1 cellular context compared by ENCODE assay signal in the genomic region with DNA sequence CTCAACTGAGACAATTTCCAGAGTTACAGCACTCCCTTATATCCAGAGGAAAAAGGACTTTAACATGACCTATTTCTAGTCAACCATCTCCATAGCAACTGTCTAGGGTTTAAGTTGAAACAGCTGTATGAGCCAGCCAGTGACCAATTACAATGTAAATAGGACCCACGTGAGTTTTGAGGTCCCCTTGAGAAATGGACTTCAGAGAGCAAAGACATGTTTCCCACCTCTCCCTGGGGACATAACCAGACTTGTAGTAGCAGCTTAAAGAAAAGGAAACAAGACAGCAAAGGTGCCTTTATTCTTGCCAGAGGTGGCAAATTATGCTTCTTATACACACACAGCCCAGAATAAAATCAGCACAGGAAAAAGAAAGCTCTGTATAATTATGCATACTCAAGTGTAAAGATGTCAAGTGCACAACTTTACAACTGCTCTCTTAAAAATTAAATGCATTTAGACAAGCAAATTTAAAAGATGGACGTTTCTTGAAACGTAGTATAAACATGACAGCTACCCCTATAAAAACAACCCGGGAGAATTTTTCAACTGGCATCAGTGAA.
TF ChIP-seq lines count a peak whose summit lies in the region.

No MANE protein-coding gene starts in this region.

TF ChIP-seq in HepG2, 621 proteins besides CTCF, POLR2A, EP300 and RAD21 (continued from another document and continues in another):
- TF ChIP-seq ARNTL (CRISPR knock-in tag; IDR thresholded peaks at IDR 0.05) (peak; percentile 49; the same call in 1 of the 2 replicates), ZNF101 (CRISPR knock-in tag; IDR thresholded peaks at IDR 0.05; ENCODE audit: borderline replicate concordance, low read depth) (no peak), HMGXB4 (CRISPR knock-in tag; IDR thresholded peaks at IDR 0.05; ENCODE audit: borderline replicate concordance in 1 of 2, low read depth in 1 of 2) (no peak), PHF20 (CRISPR knock-in tag; IDR thresholded peaks at IDR 0.05) (no peak), GTF2F1 (IDR thresholded peaks at IDR 0.05; ENCODE audit: low read length) (no peak), ZNF331 (CRISPR knock-in tag; IDR thresholded peaks at IDR 0.05) (no peak), RBM22 (optimal IDR thresholded peaks at IDR 0.05; ENCODE audit: low read length) (no peak), LCORL (IDR thresholded peaks at IDR 0.05) (no peak), LCORL (CRISPR knock-in tag; IDR thresholded peaks at IDR 0.05) (0 out of 2 replicates have a peak, but pooled peaks have one; percentile 19), RFX3 (CRISPR knock-in tag; IDR thresholded peaks at IDR 0.05) (peak; percentile 86), TFAP4 (IDR thresholded peaks at IDR 0.05; ENCODE audit: borderline replicate concordance, low read depth) (peak; percentile 93), SP5 (CRISPR knock-in tag; IDR thresholded peaks at IDR 0.05; ENCODE audit: borderline replicate concordance, low read depth) (no peak), HNF4A (CRISPR knock-in tag; IDR thresholded peaks at IDR 0.05) (0 out of 2 replicates have a peak, but pooled peaks have one; percentile 4), ZNF709 (CRISPR knock-in tag; IDR thresholded peaks at IDR 0.05) (no peak), KDM2A (CRISPR knock-in tag; IDR thresholded peaks at IDR 0.05; ENCODE audit: borderline replicate concordance, low read depth) (no peak), SMAD9 (CRISPR knock-in tag; IDR thresholded peaks at IDR 0.05) (no peak), ZFP90 (CRISPR knock-in tag; IDR thresholded peaks at IDR 0.05; ENCODE audit: borderline replicate concordance) (no peak), SNAI1 (CRISPR knock-in tag; IDR thresholded peaks at IDR 0.05; ENCODE audit: borderline replicate concordance) (no peak), ZNF34 (CRISPR knock-in tag; IDR thresholded peaks at IDR 0.05; ENCODE audit: borderline replicate concordance) (no peak), HNF1A (IDR thresholded peaks at IDR 0.05; ENCODE audit: low read depth) (no peak), HNF1A (CRISPR knock-in tag; IDR thresholded peaks at IDR 0.05; ENCODE audit: borderline replicate concordance) (no peak), TCF12 (IDR thresholded peaks at IDR 0.05) (no peak), TCF12 (CRISPR knock-in tag; IDR thresholded peaks at IDR 0.05) (no peak), ZMYM4 (CRISPR knock-in tag; IDR thresholded peaks at IDR 0.05) (peak; percentile 31; the same call in 1 of the 2 replicates), RFXAP (CRISPR knock-in tag; IDR thresholded peaks at IDR 0.05; ENCODE audit: borderline replicate concordance) (no peak), ZBTB7A (CRISPR knock-in tag; IDR thresholded peaks at IDR 0.05) (no peak), ZFP1 (CRISPR knock-in tag; IDR thresholded peaks at IDR 0.05) (no peak), JUNB (CRISPR knock-in tag; IDR thresholded peaks at IDR 0.05; ENCODE audit: borderline replicate concordance) (no peak; the same call in 1 of the 2 replicates), FOXP1 (IDR thresholded peaks at IDR 0.05) (no peak), FOXP1 (CRISPR knock-in tag; IDR thresholded peaks at IDR 0.05) (no peak; the same call in 1 of the 2 replicates), GFI1 (CRISPR knock-in tag; IDR thresholded peaks at IDR 0.05; ENCODE audit: borderline replicate concordance) (no peak), MIER3 (CRISPR knock-in tag; IDR thresholded peaks at IDR 0.05; ENCODE audit: borderline replicate concordance) (0 out of 2 replicates have a peak, but pooled peaks have one; percentile 20), FOXK1 (CRISPR knock-in tag; IDR thresholded peaks at IDR 0.05; ENCODE audit: borderline replicate concordance, low read depth) (peak; percentile 79; the same call in 1 of the 2 replicates), ZNF567 (CRISPR knock-in tag; IDR thresholded peaks at IDR 0.05; ENCODE audit: borderline replicate concordance) (no peak), SOX6 (IDR thresholded peaks at IDR 0.05) (no peak), SOX6 (CRISPR knock-in tag; IDR thresholded peaks at IDR 0.05) (no peak), DZIP1 (CRISPR knock-in tag; IDR thresholded peaks at IDR 0.05) (no peak)
- TF ChIP-seq, protein P1, sequence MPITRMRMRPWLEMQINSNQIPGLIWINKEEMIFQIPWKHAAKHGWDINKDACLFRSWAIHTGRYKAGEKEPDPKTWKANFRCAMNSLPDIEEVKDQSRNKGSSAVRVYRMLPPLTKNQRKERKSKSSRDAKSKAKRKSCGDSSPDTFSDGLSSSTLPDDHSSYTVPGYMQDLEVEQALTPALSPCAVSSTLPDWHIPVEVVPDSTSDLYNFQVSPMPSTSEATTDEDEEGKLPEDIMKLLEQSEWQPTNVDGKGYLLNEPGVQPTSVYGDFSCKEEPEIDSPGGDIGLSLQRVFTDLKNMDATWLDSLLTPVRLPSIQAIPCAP (CRISPR knock-in tag; IDR thresholded peaks at IDR 0.05; ENCODE audit: low read depth): no peak
- TF ChIP-seq, protein P2, sequence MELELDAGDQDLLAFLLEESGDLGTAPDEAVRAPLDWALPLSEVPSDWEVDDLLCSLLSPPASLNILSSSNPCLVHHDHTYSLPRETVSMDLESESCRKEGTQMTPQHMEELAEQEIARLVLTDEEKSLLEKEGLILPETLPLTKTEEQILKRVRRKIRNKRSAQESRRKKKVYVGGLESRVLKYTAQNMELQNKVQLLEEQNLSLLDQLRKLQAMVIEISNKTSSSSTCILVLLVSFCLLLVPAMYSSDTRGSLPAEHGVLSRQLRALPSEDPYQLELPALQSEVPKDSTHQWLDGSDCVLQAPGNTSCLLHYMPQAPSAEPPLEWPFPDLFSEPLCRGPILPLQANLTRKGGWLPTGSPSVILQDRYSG (CRISPR knock-in tag; IDR thresholded peaks at IDR 0.05): no peak
- TF ChIP-seq, protein P3, sequence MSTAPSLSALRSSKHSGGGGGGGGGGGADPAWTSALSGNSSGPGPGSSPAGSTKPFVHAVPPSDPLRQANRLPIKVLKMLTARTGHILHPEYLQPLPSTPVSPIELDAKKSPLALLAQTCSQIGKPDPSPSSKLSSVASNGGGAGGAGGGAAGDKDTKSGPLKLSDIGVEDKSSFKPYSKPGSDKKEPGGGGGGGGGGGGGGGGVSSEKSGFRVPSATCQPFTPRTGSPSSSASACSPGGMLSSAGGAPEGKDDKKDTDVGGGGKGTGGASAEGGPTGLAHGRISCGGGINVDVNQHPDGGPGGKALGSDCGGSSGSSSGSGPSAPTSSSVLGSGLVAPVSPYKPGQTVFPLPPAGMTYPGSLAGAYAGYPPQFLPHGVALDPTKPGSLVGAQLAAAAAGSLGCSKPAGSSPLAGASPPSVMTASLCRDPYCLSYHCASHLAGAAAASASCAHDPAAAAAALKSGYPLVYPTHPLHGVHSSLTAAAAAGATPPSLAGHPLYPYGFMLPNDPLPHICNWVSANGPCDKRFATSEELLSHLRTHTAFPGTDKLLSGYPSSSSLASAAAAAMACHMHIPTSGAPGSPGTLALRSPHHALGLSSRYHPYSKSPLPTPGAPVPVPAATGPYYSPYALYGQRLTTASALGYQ (CRISPR knock-in tag; IDR thresholded peaks at IDR 0.05): no peak
- TF ChIP-seq, protein P4, sequence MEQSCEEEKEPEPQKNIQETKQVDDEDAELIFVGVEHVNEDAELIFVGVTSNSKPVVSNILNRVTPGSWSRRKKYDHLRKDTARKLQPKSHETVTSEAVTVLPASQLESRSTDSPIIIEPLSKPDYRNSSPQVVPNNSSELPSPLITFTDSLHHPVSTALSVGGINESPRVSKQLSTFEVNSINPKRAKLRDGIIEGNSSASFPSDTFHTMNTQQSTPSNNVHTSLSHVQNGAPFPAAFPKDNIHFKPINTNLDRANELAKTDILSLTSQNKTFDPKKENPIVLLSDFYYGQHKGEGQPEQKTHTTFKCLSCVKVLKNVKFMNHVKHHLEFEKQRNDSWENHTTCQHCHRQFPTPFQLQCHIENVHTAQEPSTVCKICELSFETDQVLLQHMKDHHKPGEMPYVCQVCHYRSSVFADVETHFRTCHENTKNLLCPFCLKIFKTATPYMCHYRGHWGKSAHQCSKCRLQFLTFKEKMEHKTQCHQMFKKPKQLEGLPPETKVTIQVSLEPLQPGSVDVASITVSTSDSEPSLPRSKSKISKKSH (CRISPR knock-in tag; IDR thresholded peaks at IDR 0.05; ENCODE audit: borderline replicate concordance): no peak
- TF ChIP-seq, protein P5, sequence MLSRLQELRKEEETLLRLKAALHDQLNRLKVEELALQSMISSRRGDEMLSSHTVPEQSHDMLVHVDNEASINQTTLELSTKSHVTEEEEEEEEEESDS (CRISPR knock-in tag; IDR thresholded peaks at IDR 0.05; ENCODE audit: borderline replicate concordance): no peak
- TF ChIP-seq, protein P6, sequence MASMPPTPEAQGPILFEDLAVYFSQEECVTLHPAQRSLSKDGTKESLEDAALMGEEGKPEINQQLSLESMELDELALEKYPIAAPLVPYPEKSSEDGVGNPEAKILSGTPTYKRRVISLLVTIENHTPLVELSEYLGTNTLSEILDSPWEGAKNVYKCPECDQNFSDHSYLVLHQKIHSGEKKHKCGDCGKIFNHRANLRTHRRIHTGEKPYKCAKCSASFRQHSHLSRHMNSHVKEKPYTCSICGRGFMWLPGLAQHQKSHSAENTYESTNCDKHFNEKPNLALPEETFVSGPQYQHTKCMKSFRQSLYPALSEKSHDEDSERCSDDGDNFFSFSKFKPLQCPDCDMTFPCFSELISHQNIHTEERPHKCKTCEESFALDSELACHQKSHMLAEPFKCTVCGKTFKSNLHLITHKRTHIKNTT (CRISPR knock-in tag; IDR thresholded peaks at IDR 0.05): no peak
